In genomic region chr13:111095911-111096501, GRCh38 we compare ENCODE assay signal across 1 cellular context.
TF ChIP-seq lines count a peak whose summit lies in the region.

No MANE protein-coding gene starts in this region.

TF ChIP-seq in GM23338, 12 proteins besides CTCF, POLR2A, EP300 and RAD21 (continued from another document):
- no peak for TF ChIP-seq ETS1 (IDR thresholded peaks at IDR 0.05)
- TF ChIP-seq ZNF114 (CRISPR knock-in tag; IDR thresholded peaks at IDR 0.05) = no peak
- no peak for TF ChIP-seq JUNB (IDR thresholded peaks at IDR 0.05; ENCODE audit: unreplicated experiment)
- TF ChIP-seq STAT1 (IDR thresholded peaks at IDR 0.05; ENCODE audit: unreplicated experiment) = no peak
- TF ChIP-seq ZNF462 (CRISPR knock-in tag; IDR thresholded peaks at IDR 0.05) = no peak
- TF ChIP-seq REST (IDR thresholded peaks at IDR 0.05; ENCODE audit: unreplicated experiment) = no peak
- TF ChIP-seq EZH2 (IDR thresholded peaks at IDR 0.05; ENCODE audit: low read depth, unreplicated experiment) = no peak
- TF ChIP-seq EZH2phosphoT487 (IDR thresholded peaks at IDR 0.05; ENCODE audit: unreplicated experiment) = no peak
- no peak for TF ChIP-seq ZNF331 (CRISPR knock-in tag; IDR thresholded peaks at IDR 0.05; ENCODE audit: low read depth)
